28 cellular contexts compared by ENCODE assay signal in genomic region chr11:10828407-10828806, GRCh38.
"Had no signal": no experiment of that assay in that cellular context is flagged by ENCODE, and none has a peak within 500 bp of the region (broad histone marks: within the 10 kb centered on the region; RNA-seq: fewer than 3 reads in every experiment).

No MANE protein-coding gene starts in this region.

- H3K36me3 ChIP-seq: colonic mucosa, esophagus muscularis mucosa, esophagus squamous epithelium, gastroesophageal sphincter, heart left ventricle had no signal

- DNase-seq: colonic mucosa; cortex of kidney; dermis blood vessel endothelial cell; dorsolateral prefrontal cortex; effector CD4-positive, alpha-beta T cell; effector CD8-positive, alpha-beta T cell; effector memory CD4-positive, alpha-beta T cell; effector memory CD8-positive, alpha-beta T cell; endodermal cell; erythroblast; esophagus squamous epithelium; foreskin fibroblast; foreskin keratinocyte; foreskin melanocyte; gastrocnemius medialis; glutamatergic neuron; head of caudate nucleus; heart left ventricle had no signal

- H3K9me3 ChIP-seq: colonic mucosa, esophagus muscularis mucosa, esophagus squamous epithelium, gastrocnemius medialis, gastroesophageal sphincter, heart left ventricle had no signal

- H3K27ac ChIP-seq: colonic mucosa, coronary artery, dorsolateral prefrontal cortex, epithelial cell of prostate, esophagus muscularis mucosa, esophagus squamous epithelium, foreskin keratinocyte, gastrocnemius medialis, gastroesophageal sphincter, heart left ventricle had no signal

- H3K9me3 Mint-ChIP-seq: dendritic cell treated with granulocyte-macrophage colony-stimulating factor and Interleukin-4, amounts not matched to agents 40 ng/mL and 50 ng/mL, for 4 days; effector memory CD8-positive, alpha-beta T cell had no signal

- H3K4me1 ChIP-seq: colonic mucosa, gastrocnemius medialis had no signal

- FAIRE-seq: colon, endometrium, endothelial cell of umbilical vein, frontal cortex had no signal

- H3K27ac Mint-ChIP-seq: dendritic cell treated with granulocyte-macrophage colony-stimulating factor and Interleukin-4, amounts not matched to agents 40 ng/mL and 50 ng/mL, for 4 days; effector memory CD8-positive, alpha-beta T cell; endodermal cell had no signal

- H3K4me3 Mint-ChIP-seq: dendritic cell treated with granulocyte-macrophage colony-stimulating factor and Interleukin-4, amounts not matched to agents 40 ng/mL and 50 ng/mL, for 4 days; effector memory CD8-positive, alpha-beta T cell; endodermal cell had no signal

- H3K4me3 ChIP-seq: colonic mucosa, coronary artery, dorsolateral prefrontal cortex, esophagus muscularis mucosa, esophagus squamous epithelium, gastrocnemius medialis, gastroesophageal sphincter, heart left ventricle had no signal

- ATAC-seq: effector memory CD8-positive, alpha-beta T cell; esophagus mucosa; foreskin keratinocyte; gastrocnemius medialis; gastroesophageal sphincter; heart left ventricle had no signal

- H3K27me3 ChIP-seq: colonic mucosa, dorsolateral prefrontal cortex, esophagus muscularis mucosa, esophagus squamous epithelium, foreskin keratinocyte, gastrocnemius medialis, gastroesophageal sphincter, heart left ventricle had no signal

- H3K4me1 Mint-ChIP-seq: endodermal cell had no signal
